In genomic region chr22:39467390-39467901, GRCh38 we compare ENCODE assay signal across 17 cellular contexts. TPM values are rescaled to one million over a fixed set of nuclear protein-coding genes. Genes with fewer than 3 reads are reported as not detected.
DNase-seq lines count a peak whose midpoint lies in the region; ATAC-seq and TF ChIP-seq lines count a peak whose summit lies in the region.
"Had no signal": no experiment of that assay in that cellular context is flagged by ENCODE, and none has a peak within 500 bp of the region (broad histone marks: within the 10 kb centered on the region; RNA-seq: fewer than 3 reads in every experiment).

No MANE protein-coding gene starts in this region.

- H3K27me3 Mint-ChIP-seq in HFFc6 (ENCODE audit: insufficient read depth) (peaks cover 14% of the 10 kb centered on the region), chondrocyte (ENCODE audit: low read depth) (no peaks in the 10 kb centered on the region)
- H3K27me3 Mint-ChIP-seq: activated naive CD8-positive, alpha-beta T cell treated with anti-CD3 and anti-CD28 coated beads for 36 hours had no signal

- no peak for DNase-seq in HFFc6
- no peak for DNase-seq in chondrocyte (ENCODE audit: low spot score)
- DNase-seq: activated CD4-positive, alpha-beta T cell treated with anti-CD3 and anti-CD28 coated beads for 4 hours; activated naive CD8-positive, alpha-beta T cell treated with anti-CD3 and anti-CD28 coated beads for 36 hours; endodermal cell; left lung; MG63; NCI-H1436 treated with DMSO at 0.1 percent for 48 hours; NCI-H524 treated with DMSO at 0.1 percent for 48 hours; occipital lobe had no signal

- no peaks in the 10 kb centered on the region for H4K20me1 ChIP-seq in SU-DHL-6 (ENCODE audit: low read depth, low read length)

- H2AFZ ChIP-seq in SU-DHL-6 (ENCODE audit: low read depth, low read length, severe bottlenecking) = no peak overlapping the region

- H3K9me3 ChIP-seq in SU-DHL-6 (ENCODE audit: insufficient read depth, low read length) (no peaks in the 10 kb centered on the region), mucosa of rectum (ENCODE audit: control insufficient read depth in 2 of 2, low read length in 2 of 2) (no peaks in the 10 kb centered on the region)
- H3K9me3 ChIP-seq: left lung, MG63, thoracic aorta had no signal

- H3K9ac ChIP-seq in SU-DHL-6 (ENCODE audit: low read length) = peak overlapping the region; percentile 54
- H3K9ac ChIP-seq in mucosa of rectum (ENCODE audit: low read depth in 1 of 2, low read length in 2 of 2) = no peak overlapping the region

- H3K27ac ChIP-seq in SU-DHL-6 (ENCODE audit: low read depth, low read length) (peak overlapping the region; percentile 95), mucosa of rectum (ENCODE audit: low read depth in 2 of 2, low read length in 2 of 2) (peak overlapping the region; percentile 10 to 48), temporal lobe (ENCODE audit: low read depth, low read length) (peak overlapping the region; percentile 100)
- H3K27ac ChIP-seq: left lung, thoracic aorta had no signal

- ATAC-seq in SK-N-SH treated with all-trans-retinoic acid at 6 μM for 48 hours (no peak), GM18867 (IDR thresholded peaks at IDR 0.05; ENCODE audit: unreplicated experiment) (no peak)

- H3K9me2 ChIP-seq in SU-DHL-6 (replicated peaks; ENCODE audit: insufficient read depth, low read length) = no peaks in the 10 kb centered on the region

- H3K4me1 Mint-ChIP-seq in HFFc6 (ENCODE audit: low read depth) = peaks cover 26% of the 10 kb centered on the region
- H3K4me1 Mint-ChIP-seq in chondrocyte (ENCODE audit: low read depth) = peaks cover 33% of the 10 kb centered on the region

- peak overlapping the region; percentile 93 for H3K4me2 ChIP-seq in SU-DHL-6 (ENCODE audit: low read depth, low read length, poor library complexity, severe bottlenecking)

- TF ChIP-seq CTCF in HFFc6 (IDR thresholded peaks at IDR 0.05) (no peak), SU-DHL-6 (IDR thresholded peaks at IDR 0.05; ENCODE audit: insufficient read depth, low read length, poor library complexity, severe bottlenecking) (no peak), chondrocyte (IDR thresholded peaks at IDR 0.05) (no peak)

- peak overlapping the region; percentile 9 for H3K4me3 ChIP-seq in SU-DHL-6 (ENCODE audit: insufficient read depth, low read length, poor library complexity, severe bottlenecking)
- no peak overlapping the region for H3K4me3 ChIP-seq in mucosa of rectum (ENCODE audit: low read length in 2 of 2)
- H3K4me3 ChIP-seq: left lung, MG63, thoracic aorta had no signal

- H3K27ac Mint-ChIP-seq in HFFc6 = no peak overlapping the region
- no peak overlapping the region for H3K27ac Mint-ChIP-seq in chondrocyte (ENCODE audit: unreplicated experiment)
- H3K27ac Mint-ChIP-seq: activated naive CD8-positive, alpha-beta T cell treated with anti-CD3 and anti-CD28 coated beads for 36 hours; activated T-helper 2 cell treated with anti-CD3 and anti-CD28 coated beads, Interferon-gamma antibody, Interleukin-2, Interleukin-4, amounts not matched to agents 10 μg/mL and 5 μg/mL and 100 μg/mL, durations not matched to agents 14 hours and 24 hours and 36 hours; endodermal cell had no signal

- H3K27me3 ChIP-seq in SU-DHL-6 (ENCODE audit: low read length) (no peaks in the 10 kb centered on the region), mucosa of rectum (ENCODE audit: control insufficient read depth in 2 of 2, insufficient read depth in 2 of 2, low read length in 2 of 2) (no peaks in the 10 kb centered on the region)
- H3K27me3 ChIP-seq: MG63 had no signal

- no peaks in the 10 kb centered on the region for H3K36me3 ChIP-seq in SU-DHL-6 (ENCODE audit: low read length)
- H3K36me3 ChIP-seq in mucosa of rectum (ENCODE audit: control insufficient read depth in 2 of 2, insufficient read depth in 2 of 2, low read length in 2 of 2) = no peaks in the 10 kb centered on the region
- H3K36me3 ChIP-seq: left lung, MG63, thoracic aorta had no signal

- H3K4me3 Mint-ChIP-seq in HFFc6 (peak overlapping the region; percentile 59; the same call in 1 of the 2 replicates), chondrocyte (ENCODE audit: unreplicated experiment) (no peak overlapping the region)
- H3K4me3 Mint-ChIP-seq: activated naive CD8-positive, alpha-beta T cell treated with anti-CD3 and anti-CD28 coated beads for 36 hours; endodermal cell had no signal

- peaks cover 58% of the 10 kb centered on the region for H3F3A ChIP-seq in SU-DHL-6 (ENCODE audit: insufficient read depth)

- H3K4me1 ChIP-seq in mucosa of rectum (ENCODE audit: control insufficient read depth in 2 of 2, insufficient read depth in 2 of 2, low read length in 2 of 2) = peaks cover 32 to 38% of the 10 kb centered on the region in 2 donors

- H3K79me2 ChIP-seq in SU-DHL-6 (ENCODE audit: insufficient read depth, low read length) = peaks cover 83% of the 10 kb centered on the region

- H3K9me3 Mint-ChIP-seq in HFFc6 (no peaks in the 10 kb centered on the region), chondrocyte (ENCODE audit: low read depth) (no peaks in the 10 kb centered on the region)
- H3K9me3 Mint-ChIP-seq: activated naive CD8-positive, alpha-beta T cell treated with anti-CD3 and anti-CD28 coated beads for 36 hours; activated T-helper 2 cell treated with anti-CD3 and anti-CD28 coated beads, Interferon-gamma antibody, Interleukin-2, Interleukin-4, amounts not matched to agents 10 μg/mL and 5 μg/mL and 100 μg/mL, durations not matched to agents 14 hours and 24 hours and 36 hours; endodermal cell had no signal

- no peaks in the 10 kb centered on the region for H3K36me3 Mint-ChIP-seq in HFFc6 (ENCODE audit: low read depth)
- no peaks in the 10 kb centered on the region for H3K36me3 Mint-ChIP-seq in chondrocyte (ENCODE audit: low read depth)
- H3K36me3 Mint-ChIP-seq: activated naive CD8-positive, alpha-beta T cell treated with anti-CD3 and anti-CD28 coated beads for 36 hours had no signal

TF ChIP-seq in SK-N-SH treated with all-trans-retinoic acid at 6 μM for 48 hours, 23 proteins besides CTCF, POLR2A, EP300 and RAD21 (continues in another document):
- TF ChIP-seq ARNTL (CRISPR knock-in tag; IDR thresholded peaks at IDR 0.05; ENCODE audit: borderline replicate concordance, low read depth) (no peak), POU6F1 (CRISPR knock-in tag; IDR thresholded peaks at IDR 0.05; ENCODE audit: borderline replicate concordance, low read depth) (no peak), ISL1 (CRISPR knock-in tag; IDR thresholded peaks at IDR 0.05) (no peak), CSDC2 (CRISPR knock-in tag; IDR thresholded peaks at IDR 0.05) (no peak), ZNF70 (CRISPR knock-in tag; IDR thresholded peaks at IDR 0.05) (no peak), ZFP30 (CRISPR knock-in tag; IDR thresholded peaks at IDR 0.05) (no peak), RARB (CRISPR knock-in tag; IDR thresholded peaks at IDR 0.05) (no peak), PPARA (CRISPR knock-in tag; IDR thresholded peaks at IDR 0.05; ENCODE audit: borderline replicate concordance) (no peak), GLIS3 (CRISPR knock-in tag; IDR thresholded peaks at IDR 0.05) (no peak), CSRNP3 (CRISPR knock-in tag; IDR thresholded peaks at IDR 0.05) (no peak), ZNF565 (CRISPR knock-in tag; conservative IDR thresholded peaks at IDR 0.05; ENCODE audit: low read depth) (no peak), ESRRG (CRISPR knock-in tag; IDR thresholded peaks at IDR 0.05) (no peak), CREB5 (CRISPR knock-in tag; IDR thresholded peaks at IDR 0.05; ENCODE audit: low read depth) (no peak), OSR1 (CRISPR knock-in tag; IDR thresholded peaks at IDR 0.05) (no peak)

RNA-seq across cellular contexts. Expression of gene MGAT3, which starts 10.6 kb away (rescaled TPM):
- total RNA-seq in HFFc6 (2021; fragmentation: NEBNext Ultra II Directional; extraction: Animal tissue kit (Norgen Biotek cat#: 25700)) = not detected
- total RNA-seq in temporal lobe (25.6 TPM), chondrocyte (3.6 to 6.4 TPM (median 6.1 TPM) in 3 replicates)

RNA-seq across cellular contexts. Expression of gene MIEF1, which starts 34.6 kb away (rescaled TPM):
- total RNA-seq in HFFc6 (2021; fragmentation: NEBNext Ultra II Directional; extraction: Animal tissue kit (Norgen Biotek cat#: 25700)) = 10 to 100 TPM; 26.4 to 32.8 (median 28.7) TPM
- total RNA-seq in temporal lobe = 17.5 TPM
- total RNA-seq in chondrocyte = 22.7 to 24.0 TPM (median 23.0 TPM) in 3 replicates

RNA-seq across cellular contexts. Expression of gene ATF4, which starts 52.9 kb away (rescaled TPM):
- 100 to 1,000 TPM; 227 to 271 (median 249) TPM for total RNA-seq in HFFc6 (2021; fragmentation: NEBNext Ultra II Directional; extraction: Animal tissue kit (Norgen Biotek cat#: 25700))
- total RNA-seq in temporal lobe (72.0 TPM), chondrocyte (128 to 541 TPM (median 513 TPM) in 3 replicates)

Comparison
In these comparisons a context has a peak if more than half of its experiments do, and no peak if none do; other contexts are left out.
1. H3K27ac ChIP-seq: peak in every context shown above with its lines; median percentile 100 in temporal lobe; 95 in SU-DHL-6; 29 in mucosa of rectum.